Comparison of ENCODE assay signal across 19 cellular contexts in genomic region chr3:65938147-65938546, GRCh38.
"Had no signal": no experiment of that assay in that cellular context is flagged by ENCODE, and none has a peak within 500 bp of the region (broad histone marks: within the 10 kb centered on the region; RNA-seq: fewer than 3 reads in every experiment).

No MANE protein-coding gene starts in this region.

- H3K27ac ChIP-seq: ovary, tibial nerve had no signal

- H3K36me3 ChIP-seq: cardiac muscle cell, ovary had no signal

- H3K4me3 ChIP-seq: cardiac muscle cell, ovary, tibial nerve had no signal

- DNase-seq: activated CD4-positive, alpha-beta T cell treated with anti-CD3 and anti-CD28 coated beads, Interleukin-2, amount 10 ng/mL, durations not matched to agents 24 days and 14 days; activated CD8-positive, alpha-beta T cell treated with anti-CD3 and anti-CD28 coated beads for 36 hours; activated naive CD4-positive, alpha-beta T cell treated with Interleukin-2 at 50 U/mL for 16 hours; activated naive CD8-positive, alpha-beta T cell treated with anti-CD3 and anti-CD28 coated beads, Interleukin-2, amount 10 ng/mL, durations not matched to agents 7 days and 5 days; activated T-cell treated with anti-CD3 and anti-CD28 coated beads, Interleukin-2, amount 50 U/mL, for 24 hours; amygdala; effector memory CD8-positive, alpha-beta T cell; foreskin fibroblast; glutamatergic neuron; mesendoderm; naive thymus-derived CD8-positive, alpha-beta T cell; ovary; stimulated activated CD4-positive, alpha-beta T cell treated with anti-CD3 and anti-CD28 coated beads, Interleukin-12 subunit alpha, Interleukin-12 subunit beta, amount 100 ng/mL, for 4 hours; stimulated activated CD4-positive, alpha-beta T cell treated with anti-CD3 and anti-CD28 coated beads, Interleukin-2, amount 100 ng/mL, for 24 hours; stimulated activated naive CD8-positive, alpha-beta T cell treated with anti-CD3 and anti-CD28 coated beads, Interleukin-15, Interleukin-2, amounts not matched to agents 100 U/mL and 50 U/mL, for 24 hours; T-helper 1 cell; T-helper 9 cell had no signal

- H3K9me3 ChIP-seq: ovary had no signal

- H3K27me3 ChIP-seq: cardiac muscle cell, ovary, tibial nerve had no signal
